14 cellular contexts compared by ENCODE assay signal in the genomic region with DNA sequence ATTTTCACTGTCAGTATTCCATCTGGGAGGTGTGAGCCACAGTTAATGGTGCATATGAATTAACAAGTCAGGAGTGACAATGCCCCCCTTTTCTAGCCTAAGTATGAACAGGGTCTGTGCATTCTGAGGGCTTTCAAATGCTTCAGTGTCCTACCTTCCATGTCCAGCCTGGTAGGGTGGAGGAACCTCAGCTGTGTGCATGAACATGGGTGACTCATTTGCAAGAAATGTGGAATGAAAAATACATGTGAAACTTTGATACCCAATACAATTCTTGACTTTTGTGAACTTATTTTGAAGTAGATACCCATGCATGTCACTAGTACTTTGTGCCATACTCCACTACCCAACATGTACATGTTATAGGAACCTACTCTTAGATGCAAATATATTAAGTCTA.
"Had no signal": no experiment of that assay in that cellular context is flagged by ENCODE, and none has a peak within 500 bp of the region (broad histone marks: within the 10 kb centered on the region; RNA-seq: fewer than 3 reads in every experiment).

No MANE protein-coding gene starts in this region.

- H3K27me3 Mint-ChIP-seq: activated CD4-positive, alpha-beta T cell treated with anti-CD3 and anti-CD28 coated beads, Interleukin-2, amount 10 ng/mL, durations not matched to agents 7 days and 5 days; activated naive CD8-positive, alpha-beta T cell treated with anti-CD3 and anti-CD28 coated beads for 36 hours had no signal

- H3K4me1 ChIP-seq: psoas muscle, sigmoid colon, stomach had no signal

- H3K27ac Mint-ChIP-seq: activated CD4-positive, alpha-beta T cell treated with anti-CD3 and anti-CD28 coated beads, Interleukin-2, amount 10 ng/mL, durations not matched to agents 7 days and 5 days; activated naive CD8-positive, alpha-beta T cell treated with anti-CD3 and anti-CD28 coated beads for 36 hours; activated T-helper 1 cell treated with anti-CD3 and anti-CD28 coated beads, Interleukin-12 subunit alpha, Interleukin-12 subunit beta, Interleukin-2, Interleukin-4 antibody, amounts not matched to agents 30 ng/mL and 10 ng/mL and 1 ng/mL, durations not matched to agents 14 hours and 24 hours and 36 hours; endodermal cell had no signal

- H3K4me3 ChIP-seq: dorsolateral prefrontal cortex, psoas muscle, sigmoid colon, stomach, thoracic aorta had no signal

- H3K4me1 Mint-ChIP-seq: activated CD4-positive, alpha-beta T cell treated with anti-CD3 and anti-CD28 coated beads, Interleukin-2, amount 10 ng/mL, durations not matched to agents 7 days and 5 days; activated naive CD8-positive, alpha-beta T cell treated with anti-CD3 and anti-CD28 coated beads for 36 hours; endodermal cell had no signal

- H3K36me3 Mint-ChIP-seq: activated naive CD8-positive, alpha-beta T cell treated with anti-CD3 and anti-CD28 coated beads for 36 hours had no signal

- H3K27me3 ChIP-seq: dorsolateral prefrontal cortex, sigmoid colon, stomach had no signal

- ATAC-seq: left lobe of liver, psoas muscle had no signal

- DNase-seq: activated CD4-positive, alpha-beta T cell treated with anti-CD3 and anti-CD28 coated beads, Interleukin-2, amount 10 ng/mL, durations not matched to agents 7 days and 5 days; activated naive CD8-positive, alpha-beta T cell treated with anti-CD3 and anti-CD28 coated beads for 36 hours; anterior cingulate cortex; dorsolateral prefrontal cortex; endodermal cell; head of caudate nucleus; psoas muscle; sigmoid colon; stimulated activated CD4-positive, alpha-beta T cell treated with anti-CD3 and anti-CD28 coated beads, Interleukin-1b, Interleukin-23, amount 100 ng/mL, for 48 hours; stomach had no signal

- H3K9me3 ChIP-seq: psoas muscle, sigmoid colon, stomach, thoracic aorta had no signal

- H3K36me3 ChIP-seq: sigmoid colon, stomach, thoracic aorta had no signal

- H3K4me3 Mint-ChIP-seq: activated CD4-positive, alpha-beta T cell treated with anti-CD3 and anti-CD28 coated beads, Interleukin-2, amount 10 ng/mL, durations not matched to agents 7 days and 5 days; activated naive CD8-positive, alpha-beta T cell treated with anti-CD3 and anti-CD28 coated beads for 36 hours; activated T-helper 1 cell treated with anti-CD3 and anti-CD28 coated beads, Interleukin-12 subunit alpha, Interleukin-12 subunit beta, Interleukin-2, Interleukin-4 antibody, amounts not matched to agents 30 ng/mL and 10 ng/mL and 1 ng/mL, durations not matched to agents 14 hours and 24 hours and 36 hours; endodermal cell; neural crest cell had no signal

- H3K27ac ChIP-seq: dorsolateral prefrontal cortex, psoas muscle, sigmoid colon, stomach, thoracic aorta had no signal

- H3K9me3 Mint-ChIP-seq: activated T-helper 1 cell treated with anti-CD3 and anti-CD28 coated beads, Interleukin-12 subunit alpha, Interleukin-12 subunit beta, Interleukin-2, Interleukin-4 antibody, amounts not matched to agents 30 ng/mL and 10 ng/mL and 1 ng/mL, durations not matched to agents 14 hours and 24 hours and 36 hours; endodermal cell had no signal
